Comparison of ENCODE assay signal across 33 cellular contexts in genomic region chr5:123720955-123721354, GRCh38.
DNase-seq lines count a peak whose midpoint lies in the region; ATAC-seq and TF ChIP-seq lines count a peak whose summit lies in the region.
"Had no signal": no experiment of that assay in that cellular context is flagged by ENCODE, and none has a peak within 500 bp of the region (broad histone marks: within the 10 kb centered on the region; RNA-seq: fewer than 3 reads in every experiment).

No MANE protein-coding gene starts in this region.

- H3K27me3 ChIP-seq in brain microvascular endothelial cell (replicated peaks), result no peaks in the 10 kb centered on the region
- H3K27me3 ChIP-seq: ascending aorta; BLaER1 treated with 17β-estradiol and CSF1 and Interleukin-3, amounts not matched to agents 10 nM and 100 nM; esophagus squamous epithelium had no signal

- in situ Hi-C loops in brain microvascular endothelial cell (cut with HindIII; ENCODE audit: low pct_ligation_motif_present, low sequenced_read_pairs), result no loop called here

- no peak overlapping the region for H3K27ac Mint-ChIP-seq in stimulated activated memory B cell treated with anti-CD40 and anti-IgM and Interleukin-4, amounts not matched to agents 10 μg/mL and 1 μg/mL and 100 μg/mL, for 72 hours
- H3K27ac Mint-ChIP-seq: activated CD4-positive, alpha-beta T cell treated with anti-CD3 and anti-CD28 coated beads for 36 hours; activated CD8-positive, alpha-beta T cell treated with anti-CD3 and anti-CD28 coated beads, Interleukin-2, amount 10 ng/mL, durations not matched to agents 7 days and 5 days; activated naive CD8-positive, alpha-beta T cell; dendritic cell treated with granulocyte-macrophage colony-stimulating factor and Interleukin-4, amounts not matched to agents 40 ng/mL and 50 ng/mL, for 4 days; H9; type B pancreatic cell had no signal

- H3K4me3 ChIP-seq in brain microvascular endothelial cell (ENCODE audit: low read depth, low read length), result no peak overlapping the region
- H3K4me3 ChIP-seq: ascending aorta; BLaER1 treated with 17β-estradiol and CSF1 and Interleukin-3, amounts not matched to agents 10 nM and 100 nM; esophagus squamous epithelium; lower lobe of right lung; mucosa of descending colon had no signal

- peaks cover 20% of the 10 kb centered on the region for H3K27me3 Mint-ChIP-seq in stimulated activated memory B cell treated with anti-CD40 and anti-IgM and Interleukin-4, amounts not matched to agents 10 μg/mL and 1 μg/mL and 100 μg/mL, for 72 hours
- H3K27me3 Mint-ChIP-seq: activated CD4-positive, alpha-beta T cell treated with anti-CD3 and anti-CD28 coated beads for 36 hours; activated naive CD8-positive, alpha-beta T cell; dendritic cell treated with granulocyte-macrophage colony-stimulating factor and Interleukin-4, amounts not matched to agents 40 ng/mL and 50 ng/mL, for 4 days had no signal

- DNase-seq in ELR (ENCODE audit: low read depth), result peak; percentile 45
- DNase-seq in OCI-M1 (lab: John Stamatoyannopoulos, UW), result peak; percentile 36
- peak; percentile 74 for DNase-seq in brain microvascular endothelial cell
- peak; percentile 71 for DNase-seq in kidney tubule cell (ENCODE audit: low spot score)
- no peak for DNase-seq in NCI-H2081 treated with DMSO at 0.1 percent for 48 hours (lab: John Stamatoyannopoulos, UW)
- no peak for DNase-seq in MV-4-11 (lab: John Stamatoyannopoulos, UW)
- no peak for DNase-seq in SW480 (ENCODE audit: low spot score)
- DNase-seq: activated CD4-positive, alpha-beta T cell treated with anti-CD3 and anti-CD28 coated beads for 36 hours; activated CD8-positive, alpha-beta T cell treated with anti-CD3 and anti-CD28 coated beads, Interleukin-2, amount 10 ng/mL, durations not matched to agents 7 days and 5 days; central memory CD4-positive, alpha-beta T cell; COR-L47; DMS53; esophagus squamous epithelium; GDM1; H9; Kasumi-1; lower lobe of right lung; mucosa of descending colon; NCI-H1092 treated with DMSO at 0.1 percent for 48 hours; NCI-H187; NCI-H526; right cardiac atrium; stimulated activated CD4-positive, alpha-beta T cell treated with anti-CD3 and anti-CD28 coated beads, Interleukin-12 subunit alpha, Interleukin-12 subunit beta, amount 100 ng/mL, for 4 hours; stimulated activated CD4-positive, alpha-beta T cell treated with anti-CD3 and anti-CD28 coated beads, Interleukin-4, amount 100 ng/mL, for 1 hour; T-helper 2 cell had no signal

- no peaks in the 10 kb centered on the region for H3K4me1 Mint-ChIP-seq in stimulated activated memory B cell treated with anti-CD40 and anti-IgM and Interleukin-4, amounts not matched to agents 10 μg/mL and 1 μg/mL and 100 μg/mL, for 72 hours
- H3K4me1 Mint-ChIP-seq: activated CD4-positive, alpha-beta T cell treated with anti-CD3 and anti-CD28 coated beads for 36 hours; H9 had no signal

- no peak overlapping the region for H3K4me3 Mint-ChIP-seq in stimulated activated memory B cell treated with anti-CD40 and anti-IgM and Interleukin-4, amounts not matched to agents 10 μg/mL and 1 μg/mL and 100 μg/mL, for 72 hours
- H3K4me3 Mint-ChIP-seq: activated CD4-positive, alpha-beta T cell treated with anti-CD3 and anti-CD28 coated beads for 36 hours; activated CD8-positive, alpha-beta T cell treated with anti-CD3 and anti-CD28 coated beads, Interleukin-2, amount 10 ng/mL, durations not matched to agents 7 days and 5 days; activated naive CD8-positive, alpha-beta T cell; dendritic cell treated with granulocyte-macrophage colony-stimulating factor and Interleukin-4, amounts not matched to agents 40 ng/mL and 50 ng/mL, for 4 days; H9; nephron; type B pancreatic cell had no signal

- no peak for TF ChIP-seq CTCF in brain microvascular endothelial cell (IDR thresholded peaks at IDR 0.05; ENCODE audit: low read depth, low read length, missing control alignments)

- H3K9me3 Mint-ChIP-seq in stimulated activated memory B cell treated with anti-CD40 and anti-IgM and Interleukin-4, amounts not matched to agents 10 μg/mL and 1 μg/mL and 100 μg/mL, for 72 hours, result peaks cover 1% of the 10 kb centered on the region

- H3K27ac ChIP-seq in brain microvascular endothelial cell, result peak overlapping the region; percentile 11
- H3K27ac ChIP-seq: ascending aorta; BLaER1 treated with 17β-estradiol and CSF1 and Interleukin-3, amounts not matched to agents 10 nM and 100 nM; esophagus squamous epithelium; lower lobe of right lung; parathyroid adenoma had no signal

- ATAC-seq in stimulated activated memory B cell treated with anti-CD40 and anti-IgM and Interleukin-4, amounts not matched to agents 10 μg/mL and 1 μg/mL and 100 μg/mL, for 72 hours, result no peak
- ATAC-seq: activated CD4-positive, alpha-beta T cell treated with anti-CD3 and anti-CD28 coated beads for 36 hours; activated CD8-positive, alpha-beta T cell treated with anti-CD3 and anti-CD28 coated beads, Interleukin-2, amount 10 ng/mL, durations not matched to agents 7 days and 5 days; mucosa of descending colon; right cardiac atrium had no signal

- H3K36me3 ChIP-seq in brain microvascular endothelial cell (replicated peaks), result no peaks in the 10 kb centered on the region
- H3K36me3 ChIP-seq: ascending aorta; BLaER1 treated with 17β-estradiol and CSF1 and Interleukin-3, amounts not matched to agents 10 nM and 100 nM; esophagus squamous epithelium; lower lobe of right lung had no signal

- H3K36me3 Mint-ChIP-seq in stimulated activated memory B cell treated with anti-CD40 and anti-IgM and Interleukin-4, amounts not matched to agents 10 μg/mL and 1 μg/mL and 100 μg/mL, for 72 hours, result no peaks in the 10 kb centered on the region
- H3K36me3 Mint-ChIP-seq: activated naive CD8-positive, alpha-beta T cell; type B pancreatic cell had no signal

Comparison
In these comparisons a context has a peak if more than half of its experiments do, and no peak if none do; other contexts are left out.
1. DNase-seq: peak in ELR (single experiment), OCI-M1 (single experiment), brain microvascular endothelial cell (single experiment) and kidney tubule cell (single experiment); none in NCI-H2081 treated with DMSO at 0.1 percent for 48 hours (single experiment), MV-4-11 (single experiment) and SW480 (single experiment).